ENCODE assay signal across 1 cellular context in the genomic region with DNA sequence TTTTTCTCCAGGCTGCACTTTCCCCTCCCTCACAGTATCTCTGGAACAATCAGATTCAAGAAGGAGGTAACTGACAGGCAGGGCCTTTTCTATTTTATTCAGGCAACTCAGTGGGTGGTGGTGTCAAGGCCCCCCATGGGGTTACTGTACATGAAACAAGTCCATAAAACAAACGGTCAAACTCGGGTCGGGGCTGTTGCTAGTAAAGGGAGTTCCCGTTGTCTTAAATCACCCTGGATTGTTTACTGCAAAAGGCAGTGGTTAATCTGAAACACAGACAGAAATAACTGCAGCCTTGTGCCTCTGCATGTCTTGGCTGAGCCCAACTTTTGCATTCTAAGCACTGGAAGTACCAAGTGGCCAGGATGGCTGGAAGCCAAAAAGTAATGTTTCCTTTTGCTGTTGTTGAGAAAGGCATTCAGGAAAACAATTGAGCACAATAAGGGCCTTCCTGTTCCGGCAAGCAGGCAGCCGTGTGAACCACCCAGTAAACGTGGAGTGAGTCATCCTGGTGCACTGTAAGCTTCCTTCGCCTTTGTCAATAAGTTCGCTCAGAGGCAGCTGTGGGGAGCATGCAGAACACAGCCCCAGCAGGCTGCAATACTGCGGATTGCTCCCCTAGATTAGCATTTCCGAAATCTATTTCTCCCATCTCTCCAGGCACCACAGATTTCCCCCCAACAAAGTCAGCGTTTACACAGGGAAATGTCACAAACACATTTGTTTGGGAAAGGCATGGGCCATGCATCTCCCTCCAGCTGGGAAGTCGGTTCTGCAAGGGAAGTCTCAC.
A peak's percentile ranks its signal among the peaks of the same experiment; 100 is the strongest.
TF ChIP-seq lines count a peak whose summit lies in the region.

No MANE protein-coding gene starts in this region.

TF ChIP-seq in GM12878, 131 proteins besides CTCF, POLR2A, EP300 and RAD21 (continued from another document and continues in another):
- TF ChIP-seq, protein P1, sequence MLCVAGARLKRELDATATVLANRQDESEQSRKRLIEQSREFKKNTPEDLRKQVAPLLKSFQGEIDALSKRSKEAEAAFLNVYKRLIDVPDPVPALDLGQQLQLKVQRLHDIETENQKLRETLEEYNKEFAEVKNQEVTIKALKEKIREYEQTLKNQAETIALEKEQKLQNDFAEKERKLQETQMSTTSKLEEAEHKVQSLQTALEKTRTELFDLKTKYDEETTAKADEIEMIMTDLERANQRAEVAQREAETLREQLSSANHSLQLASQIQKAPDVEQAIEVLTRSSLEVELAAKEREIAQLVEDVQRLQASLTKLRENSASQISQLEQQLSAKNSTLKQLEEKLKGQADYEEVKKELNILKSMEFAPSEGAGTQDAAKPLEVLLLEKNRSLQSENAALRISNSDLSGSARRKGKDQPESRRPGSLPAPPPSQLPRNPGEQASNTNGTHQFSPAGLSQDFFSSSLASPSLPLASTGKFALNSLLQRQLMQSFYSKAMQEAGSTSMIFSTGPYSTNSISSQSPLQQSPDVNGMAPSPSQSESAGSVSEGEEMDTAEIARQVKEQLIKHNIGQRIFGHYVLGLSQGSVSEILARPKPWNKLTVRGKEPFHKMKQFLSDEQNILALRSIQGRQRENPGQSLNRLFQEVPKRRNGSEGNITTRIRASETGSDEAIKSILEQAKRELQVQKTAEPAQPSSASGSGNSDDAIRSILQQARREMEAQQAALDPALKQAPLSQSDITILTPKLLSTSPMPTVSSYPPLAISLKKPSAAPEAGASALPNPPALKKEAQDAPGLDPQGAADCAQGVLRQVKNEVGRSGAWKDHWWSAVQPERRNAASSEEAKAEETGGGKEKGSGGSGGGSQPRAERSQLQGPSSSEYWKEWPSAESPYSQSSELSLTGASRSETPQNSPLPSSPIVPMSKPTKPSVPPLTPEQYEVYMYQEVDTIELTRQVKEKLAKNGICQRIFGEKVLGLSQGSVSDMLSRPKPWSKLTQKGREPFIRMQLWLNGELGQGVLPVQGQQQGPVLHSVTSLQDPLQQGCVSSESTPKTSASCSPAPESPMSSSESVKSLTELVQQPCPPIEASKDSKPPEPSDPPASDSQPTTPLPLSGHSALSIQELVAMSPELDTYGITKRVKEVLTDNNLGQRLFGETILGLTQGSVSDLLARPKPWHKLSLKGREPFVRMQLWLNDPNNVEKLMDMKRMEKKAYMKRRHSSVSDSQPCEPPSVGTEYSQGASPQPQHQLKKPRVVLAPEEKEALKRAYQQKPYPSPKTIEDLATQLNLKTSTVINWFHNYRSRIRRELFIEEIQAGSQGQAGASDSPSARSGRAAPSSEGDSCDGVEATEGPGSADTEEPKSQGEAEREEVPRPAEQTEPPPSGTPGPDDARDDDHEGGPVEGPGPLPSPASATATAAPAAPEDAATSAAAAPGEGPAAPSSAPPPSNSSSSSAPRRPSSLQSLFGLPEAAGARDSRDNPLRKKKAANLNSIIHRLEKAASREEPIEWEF (IDR thresholded peaks at IDR 0.05; ENCODE audit: insufficient replicate concordance, low read depth, low read length): no peak
- no peak for TF ChIP-seq BACH1 (IDR thresholded peaks at IDR 0.05; ENCODE audit: borderline replicate concordance)
- TF ChIP-seq BHLHE40 (IDR thresholded peaks at IDR 0.05; ENCODE audit: borderline replicate concordance in 1 of 2, low read depth in 2 of 2, low read length in 1 of 2): peak in 1 of 2 experiments; percentile 39; a peak in 1 of 4 replicates
- no peak for TF ChIP-seq CHD1 (IDR thresholded peaks at IDR 0.05; ENCODE audit: low read depth, low read length)
- no peak for TF ChIP-seq NBN (IDR thresholded peaks at IDR 0.05)
- no peak for TF ChIP-seq BMI1 (IDR thresholded peaks at IDR 0.05; ENCODE audit: borderline replicate concordance)
- peak; percentile 47; the same call in 1 of the 2 replicates for TF ChIP-seq NFIC (IDR thresholded peaks at IDR 0.05; ENCODE audit: low read depth, low read length)
- peak; percentile 51 for TF ChIP-seq RUNX3 (IDR thresholded peaks at IDR 0.05; ENCODE audit: low read length)
- TF ChIP-seq POU2F2 (IDR thresholded peaks at IDR 0.05; ENCODE audit: borderline replicate concordance, low read depth, low read length): no peak
- no peak for TF ChIP-seq CREM (IDR thresholded peaks at IDR 0.05; ENCODE audit: low read depth)
- peak; percentile 78 for TF ChIP-seq PKNOX1 (IDR thresholded peaks at IDR 0.05)
- TF ChIP-seq NFYA (IDR thresholded peaks at IDR 0.05; ENCODE audit: borderline replicate concordance, low read depth, low read length): no peak
- TF ChIP-seq GABPA (IDR thresholded peaks at IDR 0.05; ENCODE audit: low read depth): peak; percentile 60
- TF ChIP-seq FOXM1 (IDR thresholded peaks at IDR 0.05; ENCODE audit: low read depth, low read length): 0 out of 2 replicates have a peak, but pooled peaks have one; percentile 31
- no peak for TF ChIP-seq HDAC2 (IDR thresholded peaks at IDR 0.05)
- no peak for TF ChIP-seq PAX8 (IDR thresholded peaks at IDR 0.05)
- TF ChIP-seq, protein P2, sequence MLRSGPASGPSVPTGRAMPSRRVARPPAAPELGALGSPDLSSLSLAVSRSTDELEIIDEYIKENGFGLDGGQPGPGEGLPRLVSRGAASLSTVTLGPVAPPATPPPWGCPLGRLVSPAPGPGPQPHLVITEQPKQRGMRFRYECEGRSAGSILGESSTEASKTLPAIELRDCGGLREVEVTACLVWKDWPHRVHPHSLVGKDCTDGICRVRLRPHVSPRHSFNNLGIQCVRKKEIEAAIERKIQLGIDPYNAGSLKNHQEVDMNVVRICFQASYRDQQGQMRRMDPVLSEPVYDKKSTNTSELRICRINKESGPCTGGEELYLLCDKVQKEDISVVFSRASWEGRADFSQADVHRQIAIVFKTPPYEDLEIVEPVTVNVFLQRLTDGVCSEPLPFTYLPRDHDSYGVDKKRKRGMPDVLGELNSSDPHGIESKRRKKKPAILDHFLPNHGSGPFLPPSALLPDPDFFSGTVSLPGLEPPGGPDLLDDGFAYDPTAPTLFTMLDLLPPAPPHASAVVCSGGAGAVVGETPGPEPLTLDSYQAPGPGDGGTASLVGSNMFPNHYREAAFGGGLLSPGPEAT (IDR thresholded peaks at IDR 0.05; ENCODE audit: low read depth): 0 out of 2 replicates have a peak, but pooled peaks have one; percentile 36
- 0 out of 2 replicates have a peak, but pooled peaks have one; percentile 15 for TF ChIP-seq TCF12 (IDR thresholded peaks at IDR 0.05; ENCODE audit: low read depth, low read length)
- TF ChIP-seq SMAD1 (IDR thresholded peaks at IDR 0.05; ENCODE audit: low read depth, partially characterized antibody): no peak
- no peak for TF ChIP-seq ZNF217 (IDR thresholded peaks at IDR 0.05)
- no peak for TF ChIP-seq JUND (IDR thresholded peaks at IDR 0.05; ENCODE audit: low read depth, low read length)
- no peak for TF ChIP-seq ZNF622 (IDR thresholded peaks at IDR 0.05)
- no peak for TF ChIP-seq SIX5 (IDR thresholded peaks at IDR 0.05; ENCODE audit: low read depth, low read length, severe bottlenecking)
- no peak for TF ChIP-seq YBX1 (IDR thresholded peaks at IDR 0.05)
- TF ChIP-seq ATF7 (IDR thresholded peaks at IDR 0.05; ENCODE audit: low read depth): no peak
- TF ChIP-seq REST (IDR thresholded peaks at IDR 0.05; ENCODE audit: low read depth, low read length): no peak
- no peak for TF ChIP-seq SMARCA5 (IDR thresholded peaks at IDR 0.05)
- TF ChIP-seq, protein P3, sequence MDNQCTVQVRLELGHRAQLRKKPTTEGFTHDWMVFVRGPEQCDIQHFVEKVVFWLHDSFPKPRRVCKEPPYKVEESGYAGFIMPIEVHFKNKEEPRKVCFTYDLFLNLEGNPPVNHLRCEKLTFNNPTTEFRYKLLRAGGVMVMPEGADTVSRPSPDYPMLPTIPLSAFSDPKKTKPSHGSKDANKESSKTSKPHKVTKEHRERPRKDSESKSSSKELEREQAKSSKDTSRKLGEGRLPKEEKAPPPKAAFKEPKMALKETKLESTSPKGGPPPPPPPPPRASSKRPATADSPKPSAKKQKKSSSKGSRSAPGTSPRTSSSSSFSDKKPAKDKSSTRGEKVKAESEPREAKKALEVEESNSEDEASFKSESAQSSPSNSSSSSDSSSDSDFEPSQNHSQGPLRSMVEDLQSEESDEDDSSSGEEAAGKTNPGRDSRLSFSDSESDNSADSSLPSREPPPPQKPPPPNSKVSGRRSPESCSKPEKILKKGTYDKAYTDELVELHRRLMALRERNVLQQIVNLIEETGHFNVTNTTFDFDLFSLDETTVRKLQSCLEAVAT (IDR thresholded peaks at IDR 0.05): no peak
- no peak for TF ChIP-seq NFXL1 (IDR thresholded peaks at IDR 0.05; ENCODE audit: borderline replicate concordance)
- peak; percentile 15 to 78; a peak in 3 of 4 replicates for TF ChIP-seq SRF (IDR thresholded peaks at IDR 0.05; ENCODE audit: low read depth in 2 of 2, low read length in 2 of 2)
- no peak for TF ChIP-seq PBX3 (IDR thresholded peaks at IDR 0.05; ENCODE audit: insufficient replicate concordance, low read depth, low read length)
- no peak for TF ChIP-seq ZBTB33 (IDR thresholded peaks at IDR 0.05)
- TF ChIP-seq, protein P4, sequence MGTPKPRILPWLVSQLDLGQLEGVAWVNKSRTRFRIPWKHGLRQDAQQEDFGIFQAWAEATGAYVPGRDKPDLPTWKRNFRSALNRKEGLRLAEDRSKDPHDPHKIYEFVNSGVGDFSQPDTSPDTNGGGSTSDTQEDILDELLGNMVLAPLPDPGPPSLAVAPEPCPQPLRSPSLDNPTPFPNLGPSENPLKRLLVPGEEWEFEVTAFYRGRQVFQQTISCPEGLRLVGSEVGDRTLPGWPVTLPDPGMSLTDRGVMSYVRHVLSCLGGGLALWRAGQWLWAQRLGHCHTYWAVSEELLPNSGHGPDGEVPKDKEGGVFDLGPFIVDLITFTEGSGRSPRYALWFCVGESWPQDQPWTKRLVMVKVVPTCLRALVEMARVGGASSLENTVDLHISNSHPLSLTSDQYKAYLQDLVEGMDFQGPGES (IDR thresholded peaks at IDR 0.05): no peak
- no peak for TF ChIP-seq MYB (IDR thresholded peaks at IDR 0.05; ENCODE audit: borderline replicate concordance, low read depth, low read length)
- peak; percentile 22; the same call in 1 of the 2 replicates for TF ChIP-seq PAX5 (IDR thresholded peaks at IDR 0.05; ENCODE audit: borderline replicate concordance, low read depth, low read length)
- TF ChIP-seq RB1 (IDR thresholded peaks at IDR 0.05; ENCODE audit: borderline replicate concordance): no peak
- 0 out of 2 replicates have a peak, but pooled peaks have one; percentile 21 for TF ChIP-seq IRF4 (IDR thresholded peaks at IDR 0.05; ENCODE audit: low read depth, low read length)
- TF ChIP-seq MEF2B (IDR thresholded peaks at IDR 0.05; ENCODE audit: partially characterized antibody, poor library complexity, severe bottlenecking): peak; percentile 26
- no peak for TF ChIP-seq LARP7 (IDR thresholded peaks at IDR 0.05)
